ENCODE assay signal across 17 cellular contexts in the genomic region with DNA sequence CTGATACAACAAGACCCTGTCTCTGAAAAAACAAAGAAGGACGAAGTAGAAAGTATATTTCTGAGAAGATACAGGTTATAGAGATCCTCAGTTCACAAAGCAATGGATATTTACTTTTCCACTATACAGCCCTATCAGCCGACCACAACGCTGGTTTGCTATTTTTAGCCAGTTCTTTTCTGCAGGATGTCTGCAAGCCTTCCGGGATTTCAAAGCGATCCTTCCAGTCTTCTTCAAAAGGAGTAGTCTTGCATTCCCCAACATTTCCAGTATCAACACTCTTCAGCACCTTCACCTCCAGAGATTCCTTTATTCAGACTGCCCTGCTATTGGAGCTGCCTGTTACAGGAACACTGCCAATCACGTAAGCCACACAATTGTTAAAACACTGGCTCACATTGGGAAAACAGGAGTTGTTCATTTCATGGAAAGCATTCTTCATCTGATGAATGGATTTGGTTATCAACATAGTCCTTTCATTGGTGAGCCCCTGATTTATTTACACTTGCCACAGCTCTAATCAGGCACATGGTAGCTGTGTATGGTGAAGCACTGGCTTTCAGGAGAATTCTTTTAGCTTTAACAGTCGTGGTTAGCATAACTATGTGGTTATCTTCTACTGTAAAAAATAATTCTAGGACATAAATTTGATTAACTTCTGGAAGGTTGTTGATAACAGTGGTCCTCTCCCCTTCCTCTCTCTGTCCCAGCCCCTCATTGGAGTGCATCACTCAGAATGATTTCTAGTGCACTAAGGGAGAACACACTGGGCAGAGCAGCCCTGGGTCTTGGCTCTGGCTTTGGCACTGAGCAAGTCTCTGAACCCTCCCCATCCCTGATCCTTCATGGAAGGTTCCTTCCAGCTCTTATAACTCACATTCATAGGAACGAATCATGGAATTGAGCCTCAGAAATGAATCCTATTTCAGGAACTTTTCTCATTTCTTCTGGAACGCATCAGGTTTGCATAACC.
A peak's percentile ranks its signal among the peaks of the same experiment; 100 is the strongest.
DNase-seq lines count a peak whose midpoint lies in the region; ATAC-seq and TF ChIP-seq lines count a peak whose summit lies in the region.
"Had no signal": no experiment of that assay in that cellular context is flagged by ENCODE, and none has a peak within 500 bp of the region (broad histone marks: within the 10 kb centered on the region; RNA-seq: fewer than 3 reads in every experiment).

No MANE protein-coding gene starts in this region.

- 65% methylated on average over 9 of the region's 9 CpGs for WGBS in prostate gland

- no peak for ATAC-seq in omental fat pad (ENCODE audit: low FRiP score)

- TF ChIP-seq POLR2A in prostate gland (IDR thresholded peaks at IDR 0.05) = no peak

- H3K36me3 ChIP-seq in left ventricle myocardium inferior (no peaks in the 10 kb centered on the region), parathyroid adenoma (ENCODE audit: control insufficient read depth, insufficient read depth, low read length) (no peaks in the 10 kb centered on the region), prostate gland (no peaks in the 10 kb centered on the region), MG63 (no peaks in the 10 kb centered on the region)

- H3K27ac ChIP-seq in left ventricle myocardium inferior (replicated peaks) = peak overlapping the region; percentile 43
- no peak overlapping the region for H3K27ac ChIP-seq in parathyroid adenoma
- H3K27ac ChIP-seq in prostate gland = no peak overlapping the region
- H3K27ac ChIP-seq: KMS-11 had no signal

- H3K4me3 ChIP-seq in left ventricle myocardium inferior (peak overlapping the region; percentile 48), parathyroid adenoma (ENCODE audit: low read depth, low read length) (peak overlapping the region; percentile 31), prostate gland (no peak overlapping the region), MG63 (no peak overlapping the region)

- H3K9me3 ChIP-seq in left ventricle myocardium inferior (replicated peaks) (no peaks in the 10 kb centered on the region), parathyroid adenoma (ENCODE audit: control insufficient read depth, low read length) (no peaks in the 10 kb centered on the region), prostate gland (no peaks in the 10 kb centered on the region), MG63 (no peaks in the 10 kb centered on the region)

- DNase-seq in ELF-1 (ENCODE audit: low read depth, low spot score) (peak; percentile 31), astrocyte of the hippocampus (ENCODE audit: low read depth, low spot score) (peak; percentile 68), left ventricle myocardium inferior (no peak), prostate gland (ENCODE audit: low spot score) (no peak), MG63 (no peak), omental fat pad (ENCODE audit: low spot score) (no peak)
- DNase-seq in activated effector memory CD4-positive, alpha-beta T cell treated with Interleukin-2 at 50 U/mL for 16 hours = no peak
- DNase-seq: activated CD4-positive, alpha-beta T cell treated with anti-CD3 and anti-CD28 coated beads for 48 hours; activated gamma-delta T cell treated with Interleukin-2 at 50 U/mL for 16 hours; amygdala; DND-41; foreskin fibroblast; NCI-H1092 treated with DMSO at 0.1 percent for 48 hours; NCI-H510A treated with DMSO at 0.1 percent for 48 hours; retina had no signal

- peaks cover 14% of the 10 kb centered on the region for H3K4me1 ChIP-seq in left ventricle myocardium inferior
- H3K4me1 ChIP-seq in parathyroid adenoma = no peaks in the 10 kb centered on the region
- no peaks in the 10 kb centered on the region for H3K4me1 ChIP-seq in prostate gland (replicated peaks)

- no peaks in the 10 kb centered on the region for H3K79me2 ChIP-seq in parathyroid adenoma

- no peaks in the 10 kb centered on the region for H3K27me3 ChIP-seq in left ventricle myocardium inferior (ENCODE audit: low read depth)
- H3K27me3 ChIP-seq in parathyroid adenoma (ENCODE audit: control insufficient read depth, insufficient read depth, low read length) = no peaks in the 10 kb centered on the region
- no peaks in the 10 kb centered on the region for H3K27me3 ChIP-seq in prostate gland (replicated peaks; ENCODE audit: insufficient read depth)
- no peaks in the 10 kb centered on the region for H3K27me3 ChIP-seq in MG63

- H3K4me2 ChIP-seq in parathyroid adenoma (ENCODE audit: low read length) = peak overlapping the region; percentile 65
- H3K4me2 ChIP-seq: KMS-11 had no signal

- no peak overlapping the region for H2AFZ ChIP-seq in parathyroid adenoma

- TF ChIP-seq CTCF in left ventricle myocardium inferior (IDR thresholded peaks at IDR 0.05; ENCODE audit: borderline replicate concordance) (no peak), parathyroid adenoma (IDR thresholded peaks at IDR 0.05) (no peak), prostate gland (IDR thresholded peaks at IDR 0.05) (no peak), omental fat pad (IDR thresholded peaks at IDR 0.05) (no peak)

- intact Hi-C loops in left ventricle myocardium inferior (cut with micrococcal nuclease) = no loop called here
- intact Hi-C loops in prostate gland (cut with DNase I) = no loop called here

- no peak overlapping the region for H3K9ac ChIP-seq in parathyroid adenoma
- H3K9ac ChIP-seq: KMS-11 had no signal

Comparison
In these comparisons a context has a peak if more than half of its experiments do, and no peak if none do; other contexts are left out.
1. DNase-seq: peak in ELF-1 (single experiment) and astrocyte of the hippocampus (single experiment); none in left ventricle myocardium inferior (single experiment), prostate gland (single experiment), MG63 (single experiment), omental fat pad (single experiment) and activated effector memory CD4-positive, alpha-beta T cell treated with Interleukin-2 at 50 U/mL for 16 hours (single experiment).
2. H3K4me3 ChIP-seq: peak in left ventricle myocardium inferior (single experiment) and parathyroid adenoma (single experiment); none in prostate gland (0 of 2) and MG63 (single experiment).